In genomic region chr22:35697142-35697541, GRCh38 we compare ENCODE assay signal across 31 cellular contexts. TPM values are rescaled to one million over a fixed set of nuclear protein-coding genes. Genes with fewer than 3 reads are reported as not detected.
A peak's percentile ranks its signal among the peaks of the same experiment; 100 is the strongest.
DNase-seq lines count a peak whose midpoint lies in the region; ATAC-seq lines count a peak whose summit lies in the region.
"Had no signal": no experiment of that assay in that cellular context is flagged by ENCODE, and none has a peak within 500 bp of the region (broad histone marks: within the 10 kb centered on the region; RNA-seq: fewer than 3 reads in every experiment).

No MANE protein-coding gene starts in this region.

- H3K27ac Mint-ChIP-seq in activated naive CD8-positive, alpha-beta T cell treated with anti-CD3 and anti-CD28 coated beads, Interleukin-2, amount 10 ng/mL, durations not matched to agents 7 days and 5 days, result no peak overlapping the region
- H3K27ac Mint-ChIP-seq: CD4-positive, CD25-positive, alpha-beta regulatory T cell; mesothelial cell of epicardium; stimulated activated memory B cell treated with anti-CD40 and anti-IgM and Interleukin-4, amounts not matched to agents 10 μg/mL and 1 μg/mL and 100 μg/mL, for 72 hours; T-cell had no signal

- no peak overlapping the region for H3K18ac ChIP-seq in trophoblast cell (ENCODE audit: low read length)

- no peak overlapping the region for H3K4ac ChIP-seq in trophoblast cell (ENCODE audit: low read depth, low read length)

- H2BK120ac ChIP-seq in trophoblast cell (ENCODE audit: insufficient read depth, low read length, poor library complexity), result no peak overlapping the region

- no peak overlapping the region for H4K8ac ChIP-seq in trophoblast cell (ENCODE audit: low read depth, low read length)

- H3K27me3 Mint-ChIP-seq in activated naive CD8-positive, alpha-beta T cell treated with anti-CD3 and anti-CD28 coated beads, Interleukin-2, amount 10 ng/mL, durations not matched to agents 7 days and 5 days, result no peaks in the 10 kb centered on the region
- H3K27me3 Mint-ChIP-seq: CD4-positive, CD25-positive, alpha-beta regulatory T cell; stimulated activated memory B cell treated with anti-CD40 and anti-IgM and Interleukin-4, amounts not matched to agents 10 μg/mL and 1 μg/mL and 100 μg/mL, for 72 hours had no signal

- H4K91ac ChIP-seq in trophoblast cell (ENCODE audit: low read depth, low read length), result no peak overlapping the region

- H3K4me3 ChIP-seq in trophoblast cell (ENCODE audit: low read depth, low read length), result no peak overlapping the region
- H3K4me3 ChIP-seq: colonic mucosa, GM23248 had no signal

- H3K27me3 ChIP-seq in trophoblast cell (ENCODE audit: insufficient read depth, low read length), result no peaks in the 10 kb centered on the region
- H3K27me3 ChIP-seq: colonic mucosa had no signal

- no peaks in the 10 kb centered on the region for H3K4me1 ChIP-seq in trophoblast cell (ENCODE audit: control insufficient read depth in 1 of 2, insufficient read depth in 2 of 2, low read length in 2 of 2)
- H3K4me1 ChIP-seq: colonic mucosa had no signal

- no peaks in the 10 kb centered on the region for H3K9me3 Mint-ChIP-seq in activated naive CD8-positive, alpha-beta T cell treated with anti-CD3 and anti-CD28 coated beads, Interleukin-2, amount 10 ng/mL, durations not matched to agents 7 days and 5 days
- H3K9me3 Mint-ChIP-seq: naive B cell; stimulated activated memory B cell treated with anti-CD40 and anti-IgM and Interleukin-4, amounts not matched to agents 10 μg/mL and 1 μg/mL and 100 μg/mL, for 72 hours; T-cell had no signal

- POLR2A ChIA-PET in activated naive CD8-positive, alpha-beta T cell treated with anti-CD3 and anti-CD28 coated beads, Interleukin-2, amount 10 ng/mL, durations not matched to agents 7 days and 5 days (lab: Charles Lee), result no interaction called here

- H2AFZ ChIP-seq in trophoblast cell (ENCODE audit: insufficient read depth, low read length, poor library complexity), result no peak overlapping the region
- H2AFZ ChIP-seq: GM23248 had no signal

- peak; percentile 53 for DNase-seq in activated CD4-positive, alpha-beta T cell treated with anti-CD3 and anti-CD28 coated beads for 48 hours
- DNase-seq in activated CD4-positive, alpha-beta T cell treated with anti-CD3 and anti-CD28 coated beads for 1 hour, result no peak
- DNase-seq in stimulated activated CD4-positive, alpha-beta T cell treated with anti-CD3 and anti-CD28 coated beads, Interleukin-4, amount 100 ng/mL, for 24 hours, result peak; percentile 9
- no peak for DNase-seq in stimulated activated CD4-positive, alpha-beta T cell treated with anti-CD3 and anti-CD28 coated beads, Interleukin-4, amount 100 ng/mL, for 4 hours
- peak; percentile 49 for DNase-seq in activated naive CD8-positive, alpha-beta T cell treated with anti-CD3 and anti-CD28 coated beads, Interleukin-2, amount 10 ng/mL, durations not matched to agents 7 days and 5 days
- DNase-seq in trophoblast cell, result no peak
- DNase-seq in DMS 273 (lab: John Stamatoyannopoulos, UW; ENCODE audit: unreplicated experiment), result no peak
- DNase-seq: aorta; colonic mucosa; effector CD8-positive, alpha-beta T cell; GM23248; islet precursor cell; MM.1S; naive B cell; NCI-H1436; NCI-H2107; NCI-H774; occipital lobe had no signal

- no peak overlapping the region for H2BK12ac ChIP-seq in trophoblast cell (ENCODE audit: low read length)

- H3K4me1 Mint-ChIP-seq in activated naive CD8-positive, alpha-beta T cell treated with anti-CD3 and anti-CD28 coated beads, Interleukin-2, amount 10 ng/mL, durations not matched to agents 7 days and 5 days, result no peaks in the 10 kb centered on the region
- H3K4me1 Mint-ChIP-seq: CD4-positive, CD25-positive, alpha-beta regulatory T cell; mesothelial cell of epicardium; naive B cell; stimulated activated memory B cell treated with anti-CD40 and anti-IgM and Interleukin-4, amounts not matched to agents 10 μg/mL and 1 μg/mL and 100 μg/mL, for 72 hours; T-cell had no signal

- H3K4me3 Mint-ChIP-seq in activated naive CD8-positive, alpha-beta T cell treated with anti-CD3 and anti-CD28 coated beads, Interleukin-2, amount 10 ng/mL, durations not matched to agents 7 days and 5 days, result no peak overlapping the region
- H3K4me3 Mint-ChIP-seq: CD4-positive, CD25-positive, alpha-beta regulatory T cell; mesothelial cell of epicardium; naive B cell; stimulated activated memory B cell treated with anti-CD40 and anti-IgM and Interleukin-4, amounts not matched to agents 10 μg/mL and 1 μg/mL and 100 μg/mL, for 72 hours; T-cell had no signal

- no CpG with 5 or more reads among the region's 14 CpGs for WGBS in trophoblast cell (ENCODE audit: extremely low coverage, insufficient coverage, insufficient read length)

- no peak overlapping the region for H3K14ac ChIP-seq in trophoblast cell (ENCODE audit: low read length)

- no peaks in the 10 kb centered on the region for H3K36me3 ChIP-seq in trophoblast cell (ENCODE audit: control insufficient read depth in 1 of 2, insufficient read depth in 2 of 2, low read length in 2 of 2)
- H3K36me3 ChIP-seq: colonic mucosa had no signal

- no peak overlapping the region for H2AK5ac ChIP-seq in trophoblast cell (ENCODE audit: low read length)

- H3K9me3 ChIP-seq in trophoblast cell (ENCODE audit: insufficient read depth, low read depth, low read length), result no peaks in the 10 kb centered on the region
- H3K9me3 ChIP-seq: colonic mucosa had no signal

- no peak overlapping the region for H3K23ac ChIP-seq in trophoblast cell (ENCODE audit: low read length)

- no peaks in the 10 kb centered on the region for H3K79me2 ChIP-seq in trophoblast cell (ENCODE audit: control insufficient read depth, insufficient read depth, low read length, poor library complexity)

- ATAC-seq in activated naive CD8-positive, alpha-beta T cell treated with anti-CD3 and anti-CD28 coated beads, Interleukin-2, amount 10 ng/mL, durations not matched to agents 7 days and 5 days (ENCODE audit: low read depth), result peak; percentile 48
- ATAC-seq in HG02970 (IDR thresholded peaks at IDR 0.05; ENCODE audit: low FRiP score, unreplicated experiment), result no peak
- ATAC-seq: stimulated activated memory B cell treated with anti-CD40 and anti-IgM and Interleukin-4, amounts not matched to agents 10 μg/mL and 1 μg/mL and 100 μg/mL, for 72 hours had no signal

- H3K9ac ChIP-seq in trophoblast cell (ENCODE audit: low read length), result no peak overlapping the region
- H3K9ac ChIP-seq: GM23248, KMS-11 had no signal

- no peaks in the 10 kb centered on the region for H3K79me1 ChIP-seq in trophoblast cell (ENCODE audit: low read length)

- no peak overlapping the region for H4K12ac ChIP-seq in trophoblast cell (ENCODE audit: low read depth, low read length)

- no peaks in the 10 kb centered on the region for H3K36me3 Mint-ChIP-seq in activated naive CD8-positive, alpha-beta T cell treated with anti-CD3 and anti-CD28 coated beads, Interleukin-2, amount 10 ng/mL, durations not matched to agents 7 days and 5 days
- H3K36me3 Mint-ChIP-seq: CD4-positive, CD25-positive, alpha-beta regulatory T cell; mesothelial cell of epicardium; naive B cell; stimulated activated memory B cell treated with anti-CD40 and anti-IgM and Interleukin-4, amounts not matched to agents 10 μg/mL and 1 μg/mL and 100 μg/mL, for 72 hours; T-cell had no signal

- no peak overlapping the region for H2BK5ac ChIP-seq in trophoblast cell (ENCODE audit: low read depth, low read length, poor library complexity)

- H3K27ac ChIP-seq in trophoblast cell (ENCODE audit: low read depth, low read length), result no peak overlapping the region
- H3K27ac ChIP-seq: colonic mucosa, epithelial cell of prostate, GM23248, KMS-11 had no signal

- no peak overlapping the region for H3K4me2 ChIP-seq in trophoblast cell (ENCODE audit: low read length)
- H3K4me2 ChIP-seq: KMS-11 had no signal

RNA-seq across cellular contexts. Expression of gene APOL5, which starts 20.5 kb away (rescaled TPM):
- total RNA-seq in activated naive CD8-positive, alpha-beta T cell treated with anti-CD3 and anti-CD28 coated beads, Interleukin-2, amount 10 ng/mL, durations not matched to agents 7 days and 5 days, result not detected
- polyA plus RNA-seq in trophoblast cell (2013), result not detected in 2 replicates
- total RNA-seq: A172; aorta; CD4-positive, CD25-positive, alpha-beta regulatory T cell; colonic mucosa; GM23248; liver; mesothelial cell of epicardium; occipital lobe; RPMI7951; SK-MEL-5; T-cell; temporal lobe had no signal
- polyA plus RNA-seq: aorta; CD4-positive, CD25-positive, alpha-beta regulatory T cell; GM23248; urinary bladder had no signal

RNA-seq across cellular contexts. Expression of gene APOL6, which starts 48.9 kb away (rescaled TPM):
- 10 to 100 TPM; 66.9 to 68.0 TPM for total RNA-seq in activated naive CD8-positive, alpha-beta T cell treated with anti-CD3 and anti-CD28 coated beads, Interleukin-2, amount 10 ng/mL, durations not matched to agents 7 days and 5 days
- polyA plus RNA-seq in trophoblast cell (2013), result 0.37 and 0.43 TPM in 2 replicates

Comparison
In these comparisons a context has a peak if more than half of its experiments do, and no peak if none do; other contexts are left out.
1. DNase-seq: peak in activated CD4-positive, alpha-beta T cell treated with anti-CD3 and anti-CD28 coated beads for 48 hours (single experiment), stimulated activated CD4-positive, alpha-beta T cell treated with anti-CD3 and anti-CD28 coated beads, Interleukin-4, amount 100 ng/mL, for 24 hours (single experiment) and activated naive CD8-positive, alpha-beta T cell treated with anti-CD3 and anti-CD28 coated beads, Interleukin-2, amount 10 ng/mL, durations not matched to agents 7 days and 5 days (single experiment); none in activated CD4-positive, alpha-beta T cell treated with anti-CD3 and anti-CD28 coated beads for 1 hour (single experiment), stimulated activated CD4-positive, alpha-beta T cell treated with anti-CD3 and anti-CD28 coated beads, Interleukin-4, amount 100 ng/mL, for 4 hours (0 of 2), trophoblast cell (0 of 2) and DMS 273 (single experiment).